Comparison of ENCODE assay signal across 17 cellular contexts in the genomic region with DNA sequence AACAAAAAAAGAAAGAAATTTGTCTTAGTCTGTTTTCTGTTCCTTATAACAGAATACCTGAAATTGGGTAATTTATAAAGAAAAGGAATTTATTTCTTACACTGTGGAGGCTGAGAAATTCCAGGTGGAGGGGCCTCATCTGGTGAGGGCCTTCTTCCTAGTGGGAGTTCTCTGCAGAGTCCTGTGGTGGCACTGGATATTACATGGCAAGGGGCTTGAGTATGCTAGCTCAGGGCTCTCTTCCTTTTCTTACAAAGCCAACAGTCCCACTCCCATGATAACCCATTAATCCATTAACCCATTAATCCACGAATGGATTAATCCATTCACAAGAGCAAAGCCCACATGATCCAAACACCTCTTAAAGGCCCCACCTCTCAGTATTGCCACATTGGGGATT. TPM values are rescaled to one million over a fixed set of nuclear protein-coding genes. Genes with fewer than 3 reads are reported as not detected.
A peak's percentile ranks its signal among the peaks of the same experiment; 100 is the strongest.
DNase-seq lines count a peak whose midpoint lies in the region; ATAC-seq and TF ChIP-seq lines count a peak whose summit lies in the region.
"Had no signal": no experiment of that assay in that cellular context is flagged by ENCODE, and none has a peak within 500 bp of the region (broad histone marks: within the 10 kb centered on the region; RNA-seq: fewer than 3 reads in every experiment).

No MANE protein-coding gene starts in this region.

- DNase-seq in stimulated activated naive CD8-positive, alpha-beta T cell treated with anti-CD3 and anti-CD28 coated beads, Interleukin-15, Interleukin-2, amounts not matched to agents 100 U/mL and 50 U/mL, for 24 hours, result no peak
- peak; percentile 69 for DNase-seq in SK-N-DZ (ENCODE audit: low spot score)
- DNase-seq in endodermal cell, result no peak
- no peak for DNase-seq in head of caudate nucleus
- no peak for DNase-seq in GM10266 (ENCODE audit: extremely low spot score)
- DNase-seq: activated effector memory CD4-positive, alpha-beta T cell treated with anti-CD3 and anti-CD28 coated beads, Interleukin-2, amount 50 U/mL, for 16 hours; effector memory CD4-positive, alpha-beta T cell; GDM1; NCI-H1048; NCI-H2029 treated with DMSO at 0.1 percent for 48 hours; NCI-H510A; pancreas; substantia nigra had no signal

- H3K27ac ChIP-seq in endodermal cell (ENCODE audit: low read depth, low read length), result no peak overlapping the region
- H3K27ac ChIP-seq: pancreas had no signal

- no peaks in the 10 kb centered on the region for H3K9me3 ChIP-seq in endodermal cell (ENCODE audit: control insufficient read depth, low read length)
- H3K9me3 ChIP-seq: pancreas had no signal

- no peaks in the 10 kb centered on the region for H3K36me3 ChIP-seq in endodermal cell (ENCODE audit: control insufficient read depth, insufficient read depth, low read length)
- H3K36me3 ChIP-seq: pancreas had no signal

- peaks cover 84% of the 10 kb centered on the region for H3K4me1 Mint-ChIP-seq in stimulated activated naive CD8-positive, alpha-beta T cell treated with anti-CD3 and anti-CD28 coated beads, Interleukin-15, Interleukin-2, amounts not matched to agents 100 ng/mL and 50 ng/mL, for 24 hours (ENCODE audit: low read depth)
- H3K4me1 Mint-ChIP-seq in endodermal cell, result peaks cover 10% of the 10 kb centered on the region

- 84% methylated on average over 1 of the region's 1 CpG; no CpG with 5 or more reads in 1 of the 2 experiments for WGBS in endodermal cell (ENCODE audit: insufficient coverage in 1 of 2, insufficient read length in 1 of 2), 2 experiments

- peaks cover 64% of the 10 kb centered on the region for H3K36me3 Mint-ChIP-seq in stimulated activated naive CD8-positive, alpha-beta T cell treated with anti-CD3 and anti-CD28 coated beads, Interleukin-15, Interleukin-2, amounts not matched to agents 100 ng/mL and 50 ng/mL, for 24 hours (ENCODE audit: low read depth)
- H3K36me3 Mint-ChIP-seq in endodermal cell (ENCODE audit: low read depth), result no peaks in the 10 kb centered on the region

- H3K9ac ChIP-seq in endodermal cell (ENCODE audit: extremely low read depth, low read length, poor library complexity, severe bottlenecking), result no peak overlapping the region

- TF ChIP-seq CTCF in endodermal cell (conservative IDR thresholded peaks at IDR 0.05), result peak; percentile 32
- TF ChIP-seq CTCF in GM10266 (IDR thresholded peaks at IDR 0.05; ENCODE audit: control insufficient read depth, insufficient read depth, low read depth, missing control alignments), result no peak

- no peak for ATAC-seq in stimulated activated naive CD8-positive, alpha-beta T cell treated with anti-CD3 and anti-CD28 coated beads, Interleukin-15, Interleukin-2, amounts not matched to agents 100 U/mL and 50 U/mL, for 24 hours
- ATAC-seq in GM21515 (IDR thresholded peaks at IDR 0.05; ENCODE audit: unreplicated experiment), result no peak
- ATAC-seq: GM12878, K562, pancreas had no signal

- no peak overlapping the region for H3K4me3 ChIP-seq in endodermal cell (ENCODE audit: low read length)
- H3K4me3 ChIP-seq: GM12878, K562, pancreas had no signal

- peak overlapping the region; percentile 80 for H3K4me3 Mint-ChIP-seq in stimulated activated naive CD8-positive, alpha-beta T cell treated with anti-CD3 and anti-CD28 coated beads, Interleukin-15, Interleukin-2, amounts not matched to agents 100 ng/mL and 50 ng/mL, for 24 hours
- H3K4me3 Mint-ChIP-seq in endodermal cell, result no peak overlapping the region

- no peaks in the 10 kb centered on the region for H3K9me3 Mint-ChIP-seq in stimulated activated naive CD8-positive, alpha-beta T cell treated with anti-CD3 and anti-CD28 coated beads, Interleukin-15, Interleukin-2, amounts not matched to agents 100 ng/mL and 50 ng/mL, for 24 hours
- no peaks in the 10 kb centered on the region for H3K9me3 Mint-ChIP-seq in endodermal cell

- peak overlapping the region; percentile 64 for H3K27ac Mint-ChIP-seq in stimulated activated naive CD8-positive, alpha-beta T cell treated with anti-CD3 and anti-CD28 coated beads, Interleukin-15, Interleukin-2, amounts not matched to agents 100 ng/mL and 50 ng/mL, for 24 hours
- no peak overlapping the region for H3K27ac Mint-ChIP-seq in endodermal cell

- H3K27me3 Mint-ChIP-seq in stimulated activated naive CD8-positive, alpha-beta T cell treated with anti-CD3 and anti-CD28 coated beads, Interleukin-15, Interleukin-2, amounts not matched to agents 100 ng/mL and 50 ng/mL, for 24 hours, result no peaks in the 10 kb centered on the region
- peaks cover 6% of the 10 kb centered on the region for H3K27me3 Mint-ChIP-seq in endodermal cell (ENCODE audit: insufficient read depth)

- no peaks in the 10 kb centered on the region for H3K27me3 ChIP-seq in endodermal cell (ENCODE audit: control insufficient read depth, insufficient read depth, low read length, poor library complexity, severe bottlenecking)
- H3K27me3 ChIP-seq: pancreas had no signal

- no peaks in the 10 kb centered on the region for H3K4me1 ChIP-seq in endodermal cell (ENCODE audit: control insufficient read depth, insufficient read depth, low read length)

- intact Hi-C loops in head of caudate nucleus (cut with DNase I), result no loop called here

RNA-seq across cellular contexts. Expression of a gene that starts 2.9 kb away (rescaled TPM):
- polyA plus RNA-seq in SK-N-DZ (2014; cell fraction: cytosol; rRNA removed), result 60.7 and 66.5 TPM in 2 replicates
- 36.4 and 76.3 TPM in 2 replicates for polyA plus RNA-seq in SK-N-DZ (2014; cell fraction: nucleus; rRNA removed)
- total RNA-seq in endodermal cell, result 10 to 100 TPM; 31.5 to 38.6 TPM
- polyA plus RNA-seq in endodermal cell (2013, experiment 1 of 2), result 46.2 TPM
- 42.6 TPM for polyA plus RNA-seq in endodermal cell (2013, experiment 2 of 2)
